ENCODE assay signal across 11 cellular contexts in the genomic region with DNA sequence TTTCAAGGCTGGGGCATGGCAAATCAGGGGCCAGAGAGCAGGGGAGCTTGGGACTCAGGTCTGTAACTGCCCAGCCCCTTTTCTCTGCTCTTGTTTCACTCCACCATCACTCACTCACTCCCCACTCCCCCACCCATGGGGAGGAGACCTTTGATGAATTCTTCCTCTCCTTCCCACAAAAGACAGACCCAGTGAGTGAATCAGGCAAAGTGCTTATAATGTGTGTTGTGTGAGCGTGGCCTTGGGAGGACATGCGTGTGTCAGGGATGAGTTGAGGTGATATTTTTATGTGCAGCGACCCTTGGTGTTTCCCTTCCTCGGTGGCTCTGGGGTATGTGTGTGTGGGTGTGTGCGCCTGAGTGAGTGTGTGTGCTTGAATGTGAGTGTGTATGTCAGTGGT. TPM values are rescaled to one million over a fixed set of nuclear protein-coding genes. Genes with fewer than 3 reads are reported as not detected.
DNase-seq lines count a peak whose midpoint lies in the region; ATAC-seq and TF ChIP-seq lines count a peak whose summit lies in the region.
"Had no signal": no experiment of that assay in that cellular context is flagged by ENCODE, and none has a peak within 500 bp of the region (broad histone marks: within the 10 kb centered on the region; RNA-seq: fewer than 3 reads in every experiment).

No MANE protein-coding gene starts in this region.

- DNase-seq in HK-2 (ENCODE audit: unreplicated experiment) (peak; percentile 16), mesothelial cell of epicardium (ENCODE audit: low spot score in 2 of 2, unreplicated experiment in 2 of 2) (no peak), UCSD-AML1 (lab: John Stamatoyannopoulos, UW; ENCODE audit: unreplicated experiment) (no peak)
- DNase-seq: heart right ventricle, KG1, thyroid gland had no signal

- no peaks in the 10 kb centered on the region for H3K9me3 Mint-ChIP-seq in activated naive CD8-positive, alpha-beta T cell (ENCODE audit: low read depth)
- H3K9me3 Mint-ChIP-seq in mesothelial cell of epicardium, result no peaks in the 10 kb centered on the region

- H3K4me3 Mint-ChIP-seq in activated naive CD8-positive, alpha-beta T cell, result peak overlapping the region; percentile 98
- peak overlapping the region; percentile 86 for H3K4me3 Mint-ChIP-seq in mesothelial cell of epicardium

- peaks cover 45% of the 10 kb centered on the region for H3K4me1 Mint-ChIP-seq in activated naive CD8-positive, alpha-beta T cell (ENCODE audit: low read depth)
- H3K4me1 Mint-ChIP-seq in mesothelial cell of epicardium, result peaks cover 27% of the 10 kb centered on the region

- TF ChIP-seq CTCF in C4-2B (conservative IDR thresholded peaks at IDR 0.05), result no peak
- no peak for TF ChIP-seq CTCF in mesothelial cell of epicardium (IDR thresholded peaks at IDR 0.05; ENCODE audit: unreplicated experiment)

- no peaks in the 10 kb centered on the region for H3K27me3 Mint-ChIP-seq in activated naive CD8-positive, alpha-beta T cell
- H3K27me3 Mint-ChIP-seq in mesothelial cell of epicardium (ENCODE audit: low read depth), result no peaks in the 10 kb centered on the region

- peak overlapping the region; percentile 96 for H3K27ac Mint-ChIP-seq in activated naive CD8-positive, alpha-beta T cell
- H3K27ac Mint-ChIP-seq in mesothelial cell of epicardium, result peak overlapping the region; percentile 73

- no peaks in the 10 kb centered on the region for H3K36me3 Mint-ChIP-seq in activated naive CD8-positive, alpha-beta T cell
- H3K36me3 Mint-ChIP-seq in mesothelial cell of epicardium, result peaks cover 8% of the 10 kb centered on the region

- ATAC-seq in HG03175 (IDR thresholded peaks at IDR 0.05; ENCODE audit: unreplicated experiment) (no peak), HG03354 (IDR thresholded peaks at IDR 0.05; ENCODE audit: poor library complexity, severe bottlenecking, unreplicated experiment) (no peak), GM18502 (IDR thresholded peaks at IDR 0.05; ENCODE audit: poor library complexity, unreplicated experiment) (no peak)

- H3K27ac ChIP-seq in C4-2B, result peak overlapping the region; percentile 84

RNA-seq across cellular contexts. Expression of gene CUL9, which starts 1.0 kb away (rescaled TPM):
- total RNA-seq in mesothelial cell of epicardium, result 65.5 to 72.1 TPM (median 71.6 TPM) in 3 replicates

RNA-seq across cellular contexts. Expression of gene SRF, which starts 9.9 kb away (rescaled TPM):
- 52.0 to 52.8 TPM (median 52.2 TPM) in 3 replicates for total RNA-seq in mesothelial cell of epicardium

RNA-seq across cellular contexts. Expression of gene DNPH1, which starts 48.3 kb away (rescaled TPM):
- 49.0 to 52.3 TPM (median 49.4 TPM) in 3 replicates for total RNA-seq in mesothelial cell of epicardium
